8 cellular contexts compared by ENCODE assay signal in the genomic region with DNA sequence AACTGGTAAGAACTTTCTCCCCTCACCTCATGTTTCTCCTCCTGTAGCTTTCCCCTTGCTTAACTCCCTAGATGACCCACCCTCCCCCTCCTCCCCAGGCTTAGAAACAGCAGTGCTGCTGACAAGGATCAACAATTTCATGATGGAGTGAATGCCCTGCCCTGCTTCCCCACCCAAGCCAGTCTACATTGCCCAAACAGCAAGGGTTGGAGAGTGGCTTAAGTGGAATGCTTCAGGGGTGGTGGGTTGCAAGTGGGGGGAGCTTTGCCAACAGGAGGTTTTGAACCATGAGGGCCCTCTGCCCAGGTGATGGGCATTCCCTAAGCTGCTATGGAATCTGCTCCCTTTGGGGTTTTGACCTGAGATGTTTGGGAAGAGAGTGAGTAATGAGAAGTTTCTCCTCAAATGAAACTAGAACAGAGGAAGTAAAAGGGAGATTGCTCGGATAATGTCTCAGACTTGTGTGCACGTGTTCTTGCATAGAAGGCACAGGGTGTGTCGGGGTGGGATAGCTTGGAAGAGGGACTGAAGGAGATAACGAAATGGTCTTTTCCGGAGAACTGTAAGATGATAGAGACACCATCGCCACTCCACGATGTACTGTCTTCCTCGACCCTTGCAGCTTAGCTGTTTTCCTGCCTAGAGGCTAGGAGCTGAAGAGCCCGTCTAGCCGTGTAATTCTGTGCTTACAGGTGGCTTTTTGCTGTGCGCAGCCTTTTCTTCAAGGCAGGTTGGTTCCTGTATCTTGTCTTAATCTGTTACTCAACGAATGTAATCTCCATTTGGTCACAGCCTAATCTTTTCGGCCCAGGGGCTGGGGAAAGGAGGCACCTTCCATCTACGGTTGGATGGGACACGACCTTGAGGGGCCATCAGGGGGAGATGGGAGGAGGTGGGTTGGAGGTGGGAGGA. TPM values are rescaled to one million over a fixed set of nuclear protein-coding genes. Genes with fewer than 3 reads are reported as not detected.
DNase-seq lines count a peak whose midpoint lies in the region; TF ChIP-seq lines count a peak whose summit lies in the region.

No MANE protein-coding gene starts in this region.

- H4K20me1 ChIP-seq in DOHH2 (ENCODE audit: control insufficient read depth, insufficient read depth, low read depth, low read length) (no peaks in the 10 kb centered on the region), osteoblast (ENCODE audit: insufficient read depth, low read length) (no peaks in the 10 kb centered on the region)

- DNase-seq in NB4 (ENCODE audit: low read depth) = no peak
- DNase-seq in osteoblast (ENCODE audit: insufficient read length, low spot score, missing footprints) = peak; percentile 72
- DNase-seq in occipital lobe (lab: John Stamatoyannopoulos, UW) = no peak
- DNase-seq in stimulated activated CD4-positive, alpha-beta T cell treated with anti-CD3 and anti-CD28 coated beads, Interleukin-2, amount 100 ng/mL, for 24 hours = no peak
- no peak for DNase-seq in NCI-H2081 (lab: John Stamatoyannopoulos, UW)
- no peak for DNase-seq in NCI-H1417 treated with DMSO at 0.1 percent for 48 hours (lab: John Stamatoyannopoulos, UW)

- H3K4me3 ChIP-seq in DOHH2 (ENCODE audit: low read length) (peak overlapping the region; percentile 90), NB4 (ENCODE audit: low read depth, low read length) (peak overlapping the region; percentile 76), duodenal mucosa (ENCODE audit: low read depth in 1 of 2, low read length in 2 of 2) (peak overlapping the region; percentile 82 to 86), osteoblast (ENCODE audit: insufficient read depth, low read length) (peak overlapping the region; percentile 83)

- peak overlapping the region; percentile 18 to 80 for H3K9ac ChIP-seq in duodenal mucosa (ENCODE audit: low read depth in 1 of 2, low read length in 2 of 2)

- H3K27ac ChIP-seq in DOHH2 (ENCODE audit: low read depth, low read length) (no peak overlapping the region), duodenal mucosa (ENCODE audit: low read depth, low read length) (no peak overlapping the region), osteoblast (ENCODE audit: low read depth, low read length) (no peak overlapping the region)

- H3K4me2 ChIP-seq in DOHH2 (ENCODE audit: low read length) (peak overlapping the region; percentile 75), osteoblast (ENCODE audit: insufficient read depth, low read length) (peak overlapping the region; percentile 92)

- H3K9me2 ChIP-seq in DOHH2 (replicated peaks; ENCODE audit: control insufficient read depth, low read length) = no peaks in the 10 kb centered on the region

- H3K36me3 ChIP-seq in DOHH2 (ENCODE audit: control insufficient read depth, low read length) (no peaks in the 10 kb centered on the region), duodenal mucosa (ENCODE audit: control insufficient read depth in 1 of 2, insufficient read depth in 2 of 2, low read length in 2 of 2) (no peaks in the 10 kb centered on the region), osteoblast (ENCODE audit: insufficient read depth, low read length) (no peaks in the 10 kb centered on the region)

- peaks cover 18% of the 10 kb centered on the region for H3K4me1 ChIP-seq in DOHH2 (ENCODE audit: control insufficient read depth, low read length)
- peaks cover 6 to 10% of the 10 kb centered on the region in 2 donors for H3K4me1 ChIP-seq in duodenal mucosa (ENCODE audit: control insufficient read depth in 1 of 2, insufficient read depth in 2 of 2, low read length in 2 of 2)
- H3K4me1 ChIP-seq in osteoblast (ENCODE audit: insufficient read depth, low read length) = peaks cover 11% of the 10 kb centered on the region

- no peaks in the 10 kb centered on the region for H3K9me3 ChIP-seq in DOHH2 (ENCODE audit: control insufficient read depth, insufficient read depth, low read length)
- no peaks in the 10 kb centered on the region for H3K9me3 ChIP-seq in duodenal mucosa (ENCODE audit: control insufficient read depth in 1 of 2, low read length in 2 of 2)
- H3K9me3 ChIP-seq in osteoblast (ENCODE audit: low read depth, low read length) = no peaks in the 10 kb centered on the region

- no peak for TF ChIP-seq POLR2A in NB4 (IDR thresholded peaks at IDR 0.05; ENCODE audit: extremely low read depth, insufficient read length)

- TF ChIP-seq CTCF in DOHH2 (IDR thresholded peaks at IDR 0.05; ENCODE audit: low read depth, low read length, poor library complexity, severe bottlenecking) (no peak), NB4 (IDR thresholded peaks at IDR 0.05; ENCODE audit: low read depth, low read length) (no peak), osteoblast (IDR thresholded peaks at IDR 0.05; ENCODE audit: extremely low read depth, low read depth, low read length) (no peak)

- H3F3A ChIP-seq in DOHH2 (ENCODE audit: control insufficient read depth, insufficient read depth) = no peaks in the 10 kb centered on the region

- H3K79me2 ChIP-seq in DOHH2 (ENCODE audit: control insufficient read depth, low read length) (no peaks in the 10 kb centered on the region), osteoblast (ENCODE audit: insufficient read depth, low read length) (no peaks in the 10 kb centered on the region)

- peak overlapping the region; percentile 71 for H2AFZ ChIP-seq in osteoblast (ENCODE audit: low read length)

- H3K27me3 ChIP-seq in DOHH2 (ENCODE audit: control insufficient read depth, low read length) = no peaks in the 10 kb centered on the region; the same call in 1 of the 2 replicates
- H3K27me3 ChIP-seq in duodenal mucosa (ENCODE audit: control insufficient read depth in 1 of 2, insufficient read depth in 2 of 2, low read length in 2 of 2) = no peaks in the 10 kb centered on the region
- no peaks in the 10 kb centered on the region for H3K27me3 ChIP-seq in osteoblast (ENCODE audit: insufficient read depth, low read length)

RNA-seq across cellular contexts. Expression of gene GDPD2, which starts 10.1 kb away (rescaled TPM):
- not detected in 2 replicates for total RNA-seq in osteoblast
- 2.5 TPM for total RNA-seq in occipital lobe

RNA-seq across cellular contexts. Expression of gene DLG3, which starts 11.4 kb away (rescaled TPM):
- total RNA-seq in osteoblast (7.7 and 8.0 TPM in 2 replicates), occipital lobe (84.1 TPM)
